In the genomic region with DNA sequence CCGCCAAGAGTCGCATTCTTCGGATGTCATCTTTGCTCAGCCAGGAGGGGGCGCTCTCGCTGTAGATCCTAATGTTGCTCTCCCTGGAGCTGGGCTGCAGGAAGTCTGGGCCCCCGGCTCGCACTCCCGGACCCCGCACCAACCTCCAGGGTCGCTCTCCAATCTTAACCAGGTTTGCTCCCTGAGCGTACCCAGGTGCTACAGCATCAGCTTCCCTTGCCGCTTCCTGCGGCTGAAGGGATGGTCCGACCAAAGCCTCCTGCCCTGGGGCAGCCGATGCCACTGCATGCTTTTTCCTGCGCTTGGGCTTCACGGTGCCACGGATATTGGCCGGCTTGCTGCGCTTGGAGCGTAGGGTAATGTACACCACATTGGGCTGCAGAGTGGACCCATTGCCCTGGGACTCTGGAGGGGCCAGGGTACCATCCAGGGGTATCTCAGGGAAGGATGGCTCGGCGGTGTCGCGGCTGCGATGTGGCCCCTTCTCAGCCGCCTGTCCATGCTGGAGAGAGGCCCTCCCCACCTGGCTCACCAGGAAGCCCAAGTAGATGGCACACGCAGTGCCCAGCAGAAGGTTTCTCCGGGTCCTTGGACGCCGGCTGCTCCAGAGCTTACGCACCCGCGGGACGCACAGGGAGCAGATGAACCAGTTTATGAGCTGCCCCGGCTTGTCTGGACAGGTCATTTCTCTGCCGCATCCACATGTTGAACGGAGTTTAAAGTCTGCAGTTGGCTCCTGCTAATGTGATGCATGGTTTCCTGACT, we compare ENCODE assay signal across 1 cellular context.
TF ChIP-seq lines count a peak whose summit lies in the region.

No MANE protein-coding gene starts in this region.

TF ChIP-seq in HepG2, 621 proteins besides CTCF, POLR2A, EP300 and RAD21 (continued from another document and continues in another):
- TF ChIP-seq, protein P1, sequence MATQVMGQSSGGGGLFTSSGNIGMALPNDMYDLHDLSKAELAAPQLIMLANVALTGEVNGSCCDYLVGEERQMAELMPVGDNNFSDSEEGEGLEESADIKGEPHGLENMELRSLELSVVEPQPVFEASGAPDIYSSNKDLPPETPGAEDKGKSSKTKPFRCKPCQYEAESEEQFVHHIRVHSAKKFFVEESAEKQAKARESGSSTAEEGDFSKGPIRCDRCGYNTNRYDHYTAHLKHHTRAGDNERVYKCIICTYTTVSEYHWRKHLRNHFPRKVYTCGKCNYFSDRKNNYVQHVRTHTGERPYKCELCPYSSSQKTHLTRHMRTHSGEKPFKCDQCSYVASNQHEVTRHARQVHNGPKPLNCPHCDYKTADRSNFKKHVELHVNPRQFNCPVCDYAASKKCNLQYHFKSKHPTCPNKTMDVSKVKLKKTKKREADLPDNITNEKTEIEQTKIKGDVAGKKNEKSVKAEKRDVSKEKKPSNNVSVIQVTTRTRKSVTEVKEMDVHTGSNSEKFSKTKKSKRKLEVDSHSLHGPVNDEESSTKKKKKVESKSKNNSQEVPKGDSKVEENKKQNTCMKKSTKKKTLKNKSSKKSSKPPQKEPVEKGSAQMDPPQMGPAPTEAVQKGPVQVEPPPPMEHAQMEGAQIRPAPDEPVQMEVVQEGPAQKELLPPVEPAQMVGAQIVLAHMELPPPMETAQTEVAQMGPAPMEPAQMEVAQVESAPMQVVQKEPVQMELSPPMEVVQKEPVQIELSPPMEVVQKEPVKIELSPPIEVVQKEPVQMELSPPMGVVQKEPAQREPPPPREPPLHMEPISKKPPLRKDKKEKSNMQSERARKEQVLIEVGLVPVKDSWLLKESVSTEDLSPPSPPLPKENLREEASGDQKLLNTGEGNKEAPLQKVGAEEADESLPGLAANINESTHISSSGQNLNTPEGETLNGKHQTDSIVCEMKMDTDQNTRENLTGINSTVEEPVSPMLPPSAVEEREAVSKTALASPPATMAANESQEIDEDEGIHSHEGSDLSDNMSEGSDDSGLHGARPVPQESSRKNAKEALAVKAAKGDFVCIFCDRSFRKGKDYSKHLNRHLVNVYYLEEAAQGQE (IDR thresholded peaks at IDR 0.05; ENCODE audit: borderline replicate concordance in 1 of 2, low read depth in 1 of 2, low read length in 2 of 2), result 0 out of 4 replicates have a peak, but pooled peaks of 1 of the 2 experiments have one; percentile 26
- TF ChIP-seq ZNF234 (CRISPR knock-in tag; conservative IDR thresholded peaks at IDR 0.05), result no peak
- TF ChIP-seq, protein P2, sequence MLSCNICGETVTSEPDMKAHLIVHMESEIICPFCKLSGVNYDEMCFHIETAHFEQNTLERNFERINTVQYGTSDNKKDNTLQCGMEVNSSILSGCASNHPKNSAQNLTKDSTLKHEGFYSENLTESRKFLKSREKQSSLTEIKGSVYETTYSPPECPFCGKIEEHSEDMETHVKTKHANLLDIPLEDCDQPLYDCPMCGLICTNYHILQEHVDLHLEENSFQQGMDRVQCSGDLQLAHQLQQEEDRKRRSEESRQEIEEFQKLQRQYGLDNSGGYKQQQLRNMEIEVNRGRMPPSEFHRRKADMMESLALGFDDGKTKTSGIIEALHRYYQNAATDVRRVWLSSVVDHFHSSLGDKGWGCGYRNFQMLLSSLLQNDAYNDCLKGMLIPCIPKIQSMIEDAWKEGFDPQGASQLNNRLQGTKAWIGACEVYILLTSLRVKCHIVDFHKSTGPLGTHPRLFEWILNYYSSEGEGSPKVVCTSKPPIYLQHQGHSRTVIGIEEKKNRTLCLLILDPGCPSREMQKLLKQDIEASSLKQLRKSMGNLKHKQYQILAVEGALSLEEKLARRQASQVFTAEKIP (CRISPR knock-in tag; IDR thresholded peaks at IDR 0.05; ENCODE audit: borderline replicate concordance), result no peak
- TF ChIP-seq NFYB (CRISPR knock-in tag; IDR thresholded peaks at IDR 0.05), result no peak
- no peak for TF ChIP-seq ZNF451 (CRISPR knock-in tag; IDR thresholded peaks at IDR 0.05)
- no peak for TF ChIP-seq ZBTB21 (CRISPR knock-in tag; IDR thresholded peaks at IDR 0.05)
- no peak for TF ChIP-seq REXO4 (CRISPR knock-in tag; IDR thresholded peaks at IDR 0.05; ENCODE audit: borderline replicate concordance)
- TF ChIP-seq, protein P3, sequence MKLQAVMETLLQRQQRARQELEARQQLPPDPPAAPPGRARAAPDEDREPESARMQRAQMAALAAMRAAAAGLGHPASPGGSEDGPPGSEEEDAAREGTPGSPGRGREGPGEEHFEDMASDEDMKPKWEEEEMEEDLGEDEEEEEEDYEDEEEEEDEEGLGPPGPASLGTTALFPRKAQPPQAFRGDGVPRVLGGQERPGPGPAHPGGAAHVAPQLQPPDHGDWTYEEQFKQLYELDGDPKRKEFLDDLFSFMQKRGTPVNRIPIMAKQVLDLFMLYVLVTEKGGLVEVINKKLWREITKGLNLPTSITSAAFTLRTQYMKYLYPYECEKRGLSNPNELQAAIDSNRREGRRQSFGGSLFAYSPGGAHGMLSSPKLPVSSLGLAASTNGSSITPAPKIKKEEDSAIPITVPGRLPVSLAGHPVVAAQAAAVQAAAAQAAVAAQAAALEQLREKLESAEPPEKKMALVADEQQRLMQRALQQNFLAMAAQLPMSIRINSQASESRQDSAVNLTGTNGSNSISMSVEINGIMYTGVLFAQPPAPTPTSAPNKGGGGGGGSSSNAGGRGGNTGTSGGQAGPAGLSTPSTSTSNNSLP (IDR thresholded peaks at IDR 0.05; ENCODE audit: low read depth, low read length), result no peak
- TF ChIP-seq KLF9 (CRISPR knock-in tag; IDR thresholded peaks at IDR 0.05; ENCODE audit: low read depth), result no peak
- TF ChIP-seq ZSCAN20 (CRISPR knock-in tag; IDR thresholded peaks at IDR 0.05; ENCODE audit: borderline replicate concordance), result peak; percentile 11; the same call in 1 of the 2 replicates
- TF ChIP-seq SNRNP70 (IDR thresholded peaks at IDR 0.05; ENCODE audit: low read depth, low read length), result no peak
- TF ChIP-seq, protein P4, sequence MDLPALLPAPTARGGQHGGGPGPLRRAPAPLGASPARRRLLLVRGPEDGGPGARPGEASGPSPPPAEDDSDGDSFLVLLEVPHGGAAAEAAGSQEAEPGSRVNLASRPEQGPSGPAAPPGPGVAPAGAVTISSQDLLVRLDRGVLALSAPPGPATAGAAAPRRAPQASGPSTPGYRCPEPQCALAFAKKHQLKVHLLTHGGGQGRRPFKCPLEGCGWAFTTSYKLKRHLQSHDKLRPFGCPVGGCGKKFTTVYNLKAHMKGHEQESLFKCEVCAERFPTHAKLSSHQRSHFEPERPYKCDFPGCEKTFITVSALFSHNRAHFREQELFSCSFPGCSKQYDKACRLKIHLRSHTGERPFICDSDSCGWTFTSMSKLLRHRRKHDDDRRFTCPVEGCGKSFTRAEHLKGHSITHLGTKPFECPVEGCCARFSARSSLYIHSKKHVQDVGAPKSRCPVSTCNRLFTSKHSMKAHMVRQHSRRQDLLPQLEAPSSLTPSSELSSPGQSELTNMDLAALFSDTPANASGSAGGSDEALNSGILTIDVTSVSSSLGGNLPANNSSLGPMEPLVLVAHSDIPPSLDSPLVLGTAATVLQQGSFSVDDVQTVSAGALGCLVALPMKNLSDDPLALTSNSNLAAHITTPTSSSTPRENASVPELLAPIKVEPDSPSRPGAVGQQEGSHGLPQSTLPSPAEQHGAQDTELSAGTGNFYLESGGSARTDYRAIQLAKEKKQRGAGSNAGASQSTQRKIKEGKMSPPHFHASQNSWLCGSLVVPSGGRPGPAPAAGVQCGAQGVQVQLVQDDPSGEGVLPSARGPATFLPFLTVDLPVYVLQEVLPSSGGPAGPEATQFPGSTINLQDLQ (CRISPR knock-in tag; IDR thresholded peaks at IDR 0.05), result 0 out of 2 replicates have a peak, but pooled peaks have one; percentile 31
- TF ChIP-seq MIER3 (CRISPR knock-in tag; IDR thresholded peaks at IDR 0.05; ENCODE audit: borderline replicate concordance), result no peak; the same call in 1 of the 2 replicates
- peak; percentile 46; the same call in 1 of the 2 replicates for TF ChIP-seq ZNF343 (CRISPR knock-in tag; IDR thresholded peaks at IDR 0.05)
- TF ChIP-seq ZC3H13 (CRISPR knock-in tag; IDR thresholded peaks at IDR 0.05), result no peak; the same call in 1 of the 2 replicates
- TF ChIP-seq, protein P5, sequence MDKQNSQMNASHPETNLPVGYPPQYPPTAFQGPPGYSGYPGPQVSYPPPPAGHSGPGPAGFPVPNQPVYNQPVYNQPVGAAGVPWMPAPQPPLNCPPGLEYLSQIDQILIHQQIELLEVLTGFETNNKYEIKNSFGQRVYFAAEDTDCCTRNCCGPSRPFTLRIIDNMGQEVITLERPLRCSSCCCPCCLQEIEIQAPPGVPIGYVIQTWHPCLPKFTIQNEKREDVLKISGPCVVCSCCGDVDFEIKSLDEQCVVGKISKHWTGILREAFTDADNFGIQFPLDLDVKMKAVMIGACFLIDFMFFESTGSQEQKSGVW (CRISPR knock-in tag; IDR thresholded peaks at IDR 0.05; ENCODE audit: borderline replicate concordance), result no peak
- TF ChIP-seq HIVEP1 (CRISPR knock-in tag; IDR thresholded peaks at IDR 0.05), result peak; percentile 49; the same call in 1 of the 2 replicates
- TF ChIP-seq SP5 (CRISPR knock-in tag; IDR thresholded peaks at IDR 0.05; ENCODE audit: borderline replicate concordance, low read depth), result no peak
- no peak for TF ChIP-seq HOXA5 (CRISPR knock-in tag; IDR thresholded peaks at IDR 0.05)
- TF ChIP-seq ZNF891 (CRISPR knock-in tag; IDR thresholded peaks at IDR 0.05), result peak; percentile 43; the same call in 1 of the 2 replicates
- peak; percentile 55; the same call in 1 of the 2 replicates for TF ChIP-seq PHF8 (CRISPR knock-in tag; IDR thresholded peaks at IDR 0.05)
- 0 out of 2 replicates have a peak, but pooled peaks have one; percentile 76 for TF ChIP-seq ZBTB42 (CRISPR knock-in tag; IDR thresholded peaks at IDR 0.05)
- TF ChIP-seq TAF15 (IDR thresholded peaks at IDR 0.05; ENCODE audit: low read depth, low read length, poor library complexity, severe bottlenecking), result no peak
- no peak for TF ChIP-seq SIX4 (CRISPR knock-in tag; IDR thresholded peaks at IDR 0.05)
- TF ChIP-seq CAMTA2 (CRISPR knock-in tag; IDR thresholded peaks at IDR 0.05; ENCODE audit: borderline replicate concordance), result no peak
- TF ChIP-seq GPN1 (CRISPR knock-in tag; IDR thresholded peaks at IDR 0.05; ENCODE audit: borderline replicate concordance), result no peak
- TF ChIP-seq SIN3B (IDR thresholded peaks at IDR 0.05; ENCODE audit: low read length), result no peak
- no peak for TF ChIP-seq ZNF615 (CRISPR knock-in tag; IDR thresholded peaks at IDR 0.05; ENCODE audit: borderline replicate concordance)
- TF ChIP-seq ZNF549 (CRISPR knock-in tag; IDR thresholded peaks at IDR 0.05), result no peak
- TF ChIP-seq, protein P6, sequence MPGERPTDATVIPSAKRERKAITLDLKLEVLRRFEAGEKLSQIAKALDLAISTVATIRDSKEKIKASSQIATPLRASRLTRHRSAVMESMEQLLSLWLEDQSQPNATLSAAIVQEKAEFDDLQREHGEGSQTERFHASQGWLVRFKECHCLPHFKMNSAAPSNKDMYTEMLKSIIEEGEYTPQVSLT (CRISPR knock-in tag; IDR thresholded peaks at IDR 0.05; ENCODE audit: borderline replicate concordance, low read depth), result no peak
- TF ChIP-seq SRY (CRISPR knock-in tag; IDR thresholded peaks at IDR 0.05), result no peak
- no peak for TF ChIP-seq ZNF878 (CRISPR knock-in tag; IDR thresholded peaks at IDR 0.05)
- 0 out of 2 replicates have a peak, but pooled peaks have one; percentile 36 for TF ChIP-seq ZNF790 (CRISPR knock-in tag; IDR thresholded peaks at IDR 0.05; ENCODE audit: borderline replicate concordance)
- TF ChIP-seq, protein P7, sequence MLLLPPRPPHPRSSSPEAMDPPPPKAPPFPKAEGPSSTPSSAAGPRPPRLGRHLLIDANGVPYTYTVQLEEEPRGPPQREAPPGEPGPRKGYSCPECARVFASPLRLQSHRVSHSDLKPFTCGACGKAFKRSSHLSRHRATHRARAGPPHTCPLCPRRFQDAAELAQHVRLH (CRISPR knock-in tag; IDR thresholded peaks at IDR 0.05; ENCODE audit: borderline replicate concordance, low read depth), result peak; percentile 35; the same call in 1 of the 2 replicates
- TF ChIP-seq ZNF251 (CRISPR knock-in tag; IDR thresholded peaks at IDR 0.05), result no peak
- no peak for TF ChIP-seq ZFP36L2 (CRISPR knock-in tag; IDR thresholded peaks at IDR 0.05)
- TF ChIP-seq, protein P8, sequence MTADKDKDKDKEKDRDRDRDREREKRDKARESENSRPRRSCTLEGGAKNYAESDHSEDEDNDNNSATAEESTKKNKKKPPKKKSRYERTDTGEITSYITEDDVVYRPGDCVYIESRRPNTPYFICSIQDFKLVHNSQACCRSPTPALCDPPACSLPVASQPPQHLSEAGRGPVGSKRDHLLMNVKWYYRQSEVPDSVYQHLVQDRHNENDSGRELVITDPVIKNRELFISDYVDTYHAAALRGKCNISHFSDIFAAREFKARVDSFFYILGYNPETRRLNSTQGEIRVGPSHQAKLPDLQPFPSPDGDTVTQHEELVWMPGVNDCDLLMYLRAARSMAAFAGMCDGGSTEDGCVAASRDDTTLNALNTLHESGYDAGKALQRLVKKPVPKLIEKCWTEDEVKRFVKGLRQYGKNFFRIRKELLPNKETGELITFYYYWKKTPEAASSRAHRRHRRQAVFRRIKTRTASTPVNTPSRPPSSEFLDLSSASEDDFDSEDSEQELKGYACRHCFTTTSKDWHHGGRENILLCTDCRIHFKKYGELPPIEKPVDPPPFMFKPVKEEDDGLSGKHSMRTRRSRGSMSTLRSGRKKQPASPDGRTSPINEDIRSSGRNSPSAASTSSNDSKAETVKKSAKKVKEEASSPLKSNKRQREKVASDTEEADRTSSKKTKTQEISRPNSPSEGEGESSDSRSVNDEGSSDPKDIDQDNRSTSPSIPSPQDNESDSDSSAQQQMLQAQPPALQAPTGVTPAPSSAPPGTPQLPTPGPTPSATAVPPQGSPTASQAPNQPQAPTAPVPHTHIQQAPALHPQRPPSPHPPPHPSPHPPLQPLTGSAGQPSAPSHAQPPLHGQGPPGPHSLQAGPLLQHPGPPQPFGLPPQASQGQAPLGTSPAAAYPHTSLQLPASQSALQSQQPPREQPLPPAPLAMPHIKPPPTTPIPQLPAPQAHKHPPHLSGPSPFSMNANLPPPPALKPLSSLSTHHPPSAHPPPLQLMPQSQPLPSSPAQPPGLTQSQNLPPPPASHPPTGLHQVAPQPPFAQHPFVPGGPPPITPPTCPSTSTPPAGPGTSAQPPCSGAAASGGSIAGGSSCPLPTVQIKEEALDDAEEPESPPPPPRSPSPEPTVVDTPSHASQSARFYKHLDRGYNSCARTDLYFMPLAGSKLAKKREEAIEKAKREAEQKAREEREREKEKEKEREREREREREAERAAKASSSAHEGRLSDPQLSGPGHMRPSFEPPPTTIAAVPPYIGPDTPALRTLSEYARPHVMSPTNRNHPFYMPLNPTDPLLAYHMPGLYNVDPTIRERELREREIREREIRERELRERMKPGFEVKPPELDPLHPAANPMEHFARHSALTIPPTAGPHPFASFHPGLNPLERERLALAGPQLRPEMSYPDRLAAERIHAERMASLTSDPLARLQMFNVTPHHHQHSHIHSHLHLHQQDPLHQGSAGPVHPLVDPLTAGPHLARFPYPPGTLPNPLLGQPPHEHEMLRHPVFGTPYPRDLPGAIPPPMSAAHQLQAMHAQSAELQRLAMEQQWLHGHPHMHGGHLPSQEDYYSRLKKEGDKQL (CRISPR knock-in tag; IDR thresholded peaks at IDR 0.05; ENCODE audit: low read depth), result no peak
- TF ChIP-seq POLR2G (IDR thresholded peaks at IDR 0.05; ENCODE audit: low read depth, low read length), result peak; percentile 68
- no peak; the same call in 1 of the 2 replicates for TF ChIP-seq MLLT10 (CRISPR knock-in tag; IDR thresholded peaks at IDR 0.05)
- no peak for TF ChIP-seq ZNF12 (CRISPR knock-in tag; IDR thresholded peaks at IDR 0.05)
- no peak for TF ChIP-seq HES4 (CRISPR knock-in tag; IDR thresholded peaks at IDR 0.05; ENCODE audit: borderline replicate concordance)
